1 cellular context compared by ENCODE assay signal in the genomic region with DNA sequence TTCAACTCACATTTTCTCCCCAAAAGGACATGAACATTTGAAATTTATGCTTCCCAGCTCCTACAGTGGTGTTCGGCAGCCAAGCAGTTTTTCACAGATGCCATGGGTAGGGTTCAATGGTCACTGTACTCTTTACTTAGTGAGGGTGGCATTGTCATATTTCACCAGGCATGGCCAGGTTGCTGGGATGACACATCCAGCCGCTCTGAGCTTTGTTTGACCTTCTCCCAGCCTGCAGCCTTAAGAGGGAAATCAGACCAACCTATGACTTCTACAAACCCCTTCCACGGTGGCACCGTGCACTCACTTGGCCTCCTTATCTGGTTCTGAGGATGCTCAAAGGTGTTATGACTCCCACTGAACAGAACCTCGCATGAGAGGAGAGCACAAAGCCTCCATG.
TF ChIP-seq lines count a peak whose summit lies in the region.

No MANE protein-coding gene starts in this region.

TF ChIP-seq in HepG2, 621 proteins besides CTCF, POLR2A, EP300 and RAD21 (continued from another document and continues in another):
- TF ChIP-seq, protein P1, sequence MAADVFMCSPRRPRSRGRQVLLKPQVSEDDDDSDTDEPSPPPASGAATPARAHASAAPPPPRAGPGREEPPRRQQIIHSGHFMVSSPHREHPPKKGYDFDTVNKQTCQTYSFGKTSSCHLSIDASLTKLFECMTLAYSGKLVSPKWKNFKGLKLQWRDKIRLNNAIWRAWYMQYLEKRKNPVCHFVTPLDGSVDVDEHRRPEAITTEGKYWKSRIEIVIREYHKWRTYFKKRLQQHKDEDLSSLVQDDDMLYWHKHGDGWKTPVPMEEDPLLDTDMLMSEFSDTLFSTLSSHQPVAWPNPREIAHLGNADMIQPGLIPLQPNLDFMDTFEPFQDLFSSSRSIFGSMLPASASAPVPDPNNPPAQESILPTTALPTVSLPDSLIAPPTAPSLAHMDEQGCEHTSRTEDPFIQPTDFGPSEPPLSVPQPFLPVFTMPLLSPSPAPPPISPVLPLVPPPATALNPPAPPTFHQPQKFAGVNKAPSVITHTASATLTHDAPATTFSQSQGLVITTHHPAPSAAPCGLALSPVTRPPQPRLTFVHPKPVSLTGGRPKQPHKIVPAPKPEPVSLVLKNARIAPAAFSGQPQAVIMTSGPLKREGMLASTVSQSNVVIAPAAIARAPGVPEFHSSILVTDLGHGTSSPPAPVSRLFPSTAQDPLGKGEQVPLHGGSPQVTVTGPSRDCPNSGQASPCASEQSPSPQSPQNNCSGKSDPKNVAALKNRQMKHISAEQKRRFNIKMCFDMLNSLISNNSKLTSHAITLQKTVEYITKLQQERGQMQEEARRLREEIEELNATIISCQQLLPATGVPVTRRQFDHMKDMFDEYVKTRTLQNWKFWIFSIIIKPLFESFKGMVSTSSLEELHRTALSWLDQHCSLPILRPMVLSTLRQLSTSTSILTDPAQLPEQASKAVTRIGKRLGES (CRISPR knock-in tag; IDR thresholded peaks at IDR 0.05; ENCODE audit: borderline replicate concordance): no peak
- TF ChIP-seq, protein P2, sequence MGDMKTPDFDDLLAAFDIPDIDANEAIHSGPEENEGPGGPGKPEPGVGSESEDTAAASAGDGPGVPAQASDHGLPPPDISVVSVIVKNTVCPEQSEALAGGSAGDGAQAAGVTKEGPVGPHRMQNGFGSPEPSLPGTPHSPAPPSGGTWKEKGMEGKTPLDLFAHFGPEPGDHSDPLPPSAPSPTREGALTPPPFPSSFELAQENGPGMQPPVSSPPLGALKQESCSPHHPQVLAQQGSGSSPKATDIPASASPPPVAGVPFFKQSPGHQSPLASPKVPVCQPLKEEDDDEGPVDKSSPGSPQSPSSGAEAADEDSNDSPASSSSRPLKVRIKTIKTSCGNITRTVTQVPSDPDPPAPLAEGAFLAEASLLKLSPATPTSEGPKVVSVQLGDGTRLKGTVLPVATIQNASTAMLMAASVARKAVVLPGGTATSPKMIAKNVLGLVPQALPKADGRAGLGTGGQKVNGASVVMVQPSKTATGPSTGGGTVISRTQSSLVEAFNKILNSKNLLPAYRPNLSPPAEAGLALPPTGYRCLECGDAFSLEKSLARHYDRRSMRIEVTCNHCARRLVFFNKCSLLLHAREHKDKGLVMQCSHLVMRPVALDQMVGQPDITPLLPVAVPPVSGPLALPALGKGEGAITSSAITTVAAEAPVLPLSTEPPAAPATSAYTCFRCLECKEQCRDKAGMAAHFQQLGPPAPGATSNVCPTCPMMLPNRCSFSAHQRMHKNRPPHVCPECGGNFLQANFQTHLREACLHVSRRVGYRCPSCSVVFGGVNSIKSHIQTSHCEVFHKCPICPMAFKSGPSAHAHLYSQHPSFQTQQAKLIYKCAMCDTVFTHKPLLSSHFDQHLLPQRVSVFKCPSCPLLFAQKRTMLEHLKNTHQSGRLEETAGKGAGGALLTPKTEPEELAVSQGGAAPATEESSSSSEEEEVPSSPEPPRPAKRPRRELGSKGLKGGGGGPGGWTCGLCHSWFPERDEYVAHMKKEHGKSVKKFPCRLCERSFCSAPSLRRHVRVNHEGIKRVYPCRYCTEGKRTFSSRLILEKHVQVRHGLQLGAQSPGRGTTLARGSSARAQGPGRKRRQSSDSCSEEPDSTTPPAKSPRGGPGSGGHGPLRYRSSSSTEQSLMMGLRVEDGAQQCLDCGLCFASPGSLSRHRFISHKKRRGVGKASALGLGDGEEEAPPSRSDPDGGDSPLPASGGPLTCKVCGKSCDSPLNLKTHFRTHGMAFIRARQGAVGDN (CRISPR knock-in tag; IDR thresholded peaks at IDR 0.05): peak; percentile 54
- no peak for TF ChIP-seq ZNF10 (CRISPR knock-in tag; IDR thresholded peaks at IDR 0.05; ENCODE audit: borderline replicate concordance, low read depth)
- no peak for TF ChIP-seq HHEX (CRISPR knock-in tag; IDR thresholded peaks at IDR 0.05)
- no peak; the same call in 1 of the 2 replicates for TF ChIP-seq SPEN (CRISPR knock-in tag; IDR thresholded peaks at IDR 0.05; ENCODE audit: low read depth)
- TF ChIP-seq NCOA5 (CRISPR knock-in tag; IDR thresholded peaks at IDR 0.05): no peak
- TF ChIP-seq ZNF33B (CRISPR knock-in tag; IDR thresholded peaks at IDR 0.05): no peak
- TF ChIP-seq, protein P3, sequence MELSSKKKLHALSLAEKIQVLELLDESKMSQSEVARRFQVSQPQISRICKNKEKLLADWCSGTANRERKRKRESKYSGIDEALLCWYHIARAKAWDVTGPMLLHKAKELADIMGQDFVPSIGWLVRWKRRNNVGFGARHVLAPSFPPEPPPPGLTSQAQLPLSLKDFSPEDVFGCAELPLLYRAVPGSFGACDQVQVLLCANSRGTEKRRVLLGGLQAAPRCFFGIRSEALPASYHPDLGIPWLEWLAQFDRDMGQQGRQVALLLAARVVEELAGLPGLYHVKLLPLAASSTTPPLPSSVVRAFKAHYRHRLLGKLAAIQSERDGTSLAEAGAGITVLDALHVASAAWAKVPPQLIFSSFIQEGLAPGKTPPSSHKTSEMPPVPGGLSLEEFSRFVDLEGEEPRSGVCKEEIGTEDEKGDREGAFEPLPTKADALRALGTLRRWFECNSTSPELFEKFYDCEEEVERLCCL (CRISPR knock-in tag; IDR thresholded peaks at IDR 0.05; ENCODE audit: borderline replicate concordance): no peak
- TF ChIP-seq ZNF468 (CRISPR knock-in tag; IDR thresholded peaks at IDR 0.05): no peak
- no peak for TF ChIP-seq U2AF1 (optimal IDR thresholded peaks at IDR 0.05; ENCODE audit: low read depth, low read length)
- no peak for TF ChIP-seq JUNB (CRISPR knock-in tag; IDR thresholded peaks at IDR 0.05; ENCODE audit: borderline replicate concordance)
- no peak for TF ChIP-seq ZFP36 (IDR thresholded peaks at IDR 0.05; ENCODE audit: borderline replicate concordance, low read depth, low read length, partially characterized antibody)
- TF ChIP-seq ZNF891 (CRISPR knock-in tag; IDR thresholded peaks at IDR 0.05): no peak
- TF ChIP-seq ZNF510 (CRISPR knock-in tag; IDR thresholded peaks at IDR 0.05; ENCODE audit: low read depth): no peak
- no peak for TF ChIP-seq MAZ (IDR thresholded peaks at IDR 0.05; ENCODE audit: borderline replicate concordance, low read depth, low read length)
- TF ChIP-seq MAZ (CRISPR knock-in tag; IDR thresholded peaks at IDR 0.05; ENCODE audit: low read depth): no peak
- no peak for TF ChIP-seq PRPF4 (IDR thresholded peaks at IDR 0.05; ENCODE audit: low read depth, low read length, poor library complexity, severe bottlenecking)
- TF ChIP-seq MXD4 (CRISPR knock-in tag; IDR thresholded peaks at IDR 0.05): 0 out of 2 replicates have a peak, but pooled peaks have one; percentile 32
- peak; percentile 74 for TF ChIP-seq RARA (CRISPR knock-in tag; IDR thresholded peaks at IDR 0.05)
- no peak for TF ChIP-seq FOXC1 (CRISPR knock-in tag; IDR thresholded peaks at IDR 0.05; ENCODE audit: borderline replicate concordance)
- TF ChIP-seq, protein P4, sequence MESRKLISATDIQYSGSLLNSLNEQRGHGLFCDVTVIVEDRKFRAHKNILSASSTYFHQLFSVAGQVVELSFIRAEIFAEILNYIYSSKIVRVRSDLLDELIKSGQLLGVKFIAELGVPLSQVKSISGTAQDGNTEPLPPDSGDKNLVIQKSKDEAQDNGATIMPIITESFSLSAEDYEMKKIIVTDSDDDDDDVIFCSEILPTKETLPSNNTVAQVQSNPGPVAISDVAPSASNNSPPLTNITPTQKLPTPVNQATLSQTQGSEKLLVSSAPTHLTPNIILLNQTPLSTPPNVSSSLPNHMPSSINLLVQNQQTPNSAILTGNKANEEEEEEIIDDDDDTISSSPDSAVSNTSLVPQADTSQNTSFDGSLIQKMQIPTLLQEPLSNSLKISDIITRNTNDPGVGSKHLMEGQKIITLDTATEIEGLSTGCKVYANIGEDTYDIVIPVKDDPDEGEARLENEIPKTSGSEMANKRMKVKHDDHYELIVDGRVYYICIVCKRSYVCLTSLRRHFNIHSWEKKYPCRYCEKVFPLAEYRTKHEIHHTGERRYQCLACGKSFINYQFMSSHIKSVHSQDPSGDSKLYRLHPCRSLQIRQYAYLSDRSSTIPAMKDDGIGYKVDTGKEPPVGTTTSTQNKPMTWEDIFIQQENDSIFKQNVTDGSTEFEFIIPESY (CRISPR knock-in tag; IDR thresholded peaks at IDR 0.05): no peak
- no peak for TF ChIP-seq DNMT3B (CRISPR knock-in tag; conservative IDR thresholded peaks at IDR 0.05)
- 0 out of 2 replicates have a peak, but pooled peaks have one; percentile 21 for TF ChIP-seq ELF3 (CRISPR knock-in tag; IDR thresholded peaks at IDR 0.05)
- TF ChIP-seq PHB2 (IDR thresholded peaks at IDR 0.05; ENCODE audit: partially characterized antibody): no peak
- no peak for TF ChIP-seq NCOA1 (CRISPR knock-in tag; IDR thresholded peaks at IDR 0.05)
- TF ChIP-seq REL (CRISPR knock-in tag; conservative IDR thresholded peaks at IDR 0.05): no peak
- peak; percentile 17 for TF ChIP-seq SKI (IDR thresholded peaks at IDR 0.05; ENCODE audit: partially characterized antibody)
- TF ChIP-seq, protein P5, sequence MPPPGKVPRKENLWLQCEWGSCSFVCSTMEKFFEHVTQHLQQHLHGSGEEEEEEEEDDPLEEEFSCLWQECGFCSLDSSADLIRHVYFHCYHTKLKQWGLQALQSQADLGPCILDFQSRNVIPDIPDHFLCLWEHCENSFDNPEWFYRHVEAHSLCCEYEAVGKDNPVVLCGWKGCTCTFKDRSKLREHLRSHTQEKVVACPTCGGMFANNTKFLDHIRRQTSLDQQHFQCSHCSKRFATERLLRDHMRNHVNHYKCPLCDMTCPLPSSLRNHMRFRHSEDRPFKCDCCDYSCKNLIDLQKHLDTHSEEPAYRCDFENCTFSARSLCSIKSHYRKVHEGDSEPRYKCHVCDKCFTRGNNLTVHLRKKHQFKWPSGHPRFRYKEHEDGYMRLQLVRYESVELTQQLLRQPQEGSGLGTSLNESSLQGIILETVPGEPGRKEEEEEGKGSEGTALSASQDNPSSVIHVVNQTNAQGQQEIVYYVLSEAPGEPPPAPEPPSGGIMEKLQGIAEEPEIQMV (CRISPR knock-in tag; IDR thresholded peaks at IDR 0.05; ENCODE audit: low read depth): no peak
- peak; percentile 72; the same call in 1 of the 2 replicates for TF ChIP-seq SOX5 (CRISPR knock-in tag; IDR thresholded peaks at IDR 0.05; ENCODE audit: borderline replicate concordance)
- no peak for TF ChIP-seq ATRX (CRISPR knock-in tag; IDR thresholded peaks at IDR 0.05; ENCODE audit: borderline replicate concordance)
- TF ChIP-seq, protein P6, sequence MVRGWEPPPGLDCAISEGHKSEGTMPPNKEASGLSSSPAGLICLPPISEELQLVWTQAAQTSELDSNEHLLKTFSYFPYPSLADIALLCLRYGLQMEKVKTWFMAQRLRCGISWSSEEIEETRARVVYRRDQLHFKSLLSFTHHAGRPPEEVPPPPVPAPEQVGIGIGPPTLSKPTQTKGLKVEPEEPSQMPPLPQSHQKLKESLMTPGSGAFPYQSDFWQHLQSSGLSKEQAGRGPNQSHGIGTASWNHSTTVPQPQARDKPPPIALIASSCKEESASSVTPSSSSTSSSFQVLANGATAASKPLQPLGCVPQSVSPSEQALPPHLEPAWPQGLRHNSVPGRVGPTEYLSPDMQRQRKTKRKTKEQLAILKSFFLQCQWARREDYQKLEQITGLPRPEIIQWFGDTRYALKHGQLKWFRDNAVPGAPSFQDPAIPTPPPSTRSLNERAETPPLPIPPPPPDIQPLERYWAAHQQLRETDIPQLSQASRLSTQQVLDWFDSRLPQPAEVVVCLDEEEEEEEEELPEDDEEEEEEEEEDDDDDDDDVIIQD (CRISPR knock-in tag; IDR thresholded peaks at IDR 0.05; ENCODE audit: low read depth): peak; percentile 87
- TF ChIP-seq SAP130 (CRISPR knock-in tag; IDR thresholded peaks at IDR 0.05; ENCODE audit: low read depth): peak; percentile 71
- TF ChIP-seq GLI4 (CRISPR knock-in tag; IDR thresholded peaks at IDR 0.05; ENCODE audit: borderline replicate concordance): no peak
- TF ChIP-seq MEIS1 (CRISPR knock-in tag; IDR thresholded peaks at IDR 0.05; ENCODE audit: borderline replicate concordance): 0 out of 2 replicates have a peak, but pooled peaks have one; percentile 28
- TF ChIP-seq ZNF124 (CRISPR knock-in tag; IDR thresholded peaks at IDR 0.05): 0 out of 2 replicates have a peak, but pooled peaks have one; percentile 37
- TF ChIP-seq HNRNPLL (IDR thresholded peaks at IDR 0.05; ENCODE audit: low read depth, low read length, poor library complexity, severe bottlenecking): no peak
- TF ChIP-seq KDM1A (CRISPR knock-in tag; IDR thresholded peaks at IDR 0.05): no peak
- TF ChIP-seq ZNF724P (CRISPR knock-in tag; IDR thresholded peaks at IDR 0.05; ENCODE audit: borderline replicate concordance): no peak
- TF ChIP-seq, protein P7, sequence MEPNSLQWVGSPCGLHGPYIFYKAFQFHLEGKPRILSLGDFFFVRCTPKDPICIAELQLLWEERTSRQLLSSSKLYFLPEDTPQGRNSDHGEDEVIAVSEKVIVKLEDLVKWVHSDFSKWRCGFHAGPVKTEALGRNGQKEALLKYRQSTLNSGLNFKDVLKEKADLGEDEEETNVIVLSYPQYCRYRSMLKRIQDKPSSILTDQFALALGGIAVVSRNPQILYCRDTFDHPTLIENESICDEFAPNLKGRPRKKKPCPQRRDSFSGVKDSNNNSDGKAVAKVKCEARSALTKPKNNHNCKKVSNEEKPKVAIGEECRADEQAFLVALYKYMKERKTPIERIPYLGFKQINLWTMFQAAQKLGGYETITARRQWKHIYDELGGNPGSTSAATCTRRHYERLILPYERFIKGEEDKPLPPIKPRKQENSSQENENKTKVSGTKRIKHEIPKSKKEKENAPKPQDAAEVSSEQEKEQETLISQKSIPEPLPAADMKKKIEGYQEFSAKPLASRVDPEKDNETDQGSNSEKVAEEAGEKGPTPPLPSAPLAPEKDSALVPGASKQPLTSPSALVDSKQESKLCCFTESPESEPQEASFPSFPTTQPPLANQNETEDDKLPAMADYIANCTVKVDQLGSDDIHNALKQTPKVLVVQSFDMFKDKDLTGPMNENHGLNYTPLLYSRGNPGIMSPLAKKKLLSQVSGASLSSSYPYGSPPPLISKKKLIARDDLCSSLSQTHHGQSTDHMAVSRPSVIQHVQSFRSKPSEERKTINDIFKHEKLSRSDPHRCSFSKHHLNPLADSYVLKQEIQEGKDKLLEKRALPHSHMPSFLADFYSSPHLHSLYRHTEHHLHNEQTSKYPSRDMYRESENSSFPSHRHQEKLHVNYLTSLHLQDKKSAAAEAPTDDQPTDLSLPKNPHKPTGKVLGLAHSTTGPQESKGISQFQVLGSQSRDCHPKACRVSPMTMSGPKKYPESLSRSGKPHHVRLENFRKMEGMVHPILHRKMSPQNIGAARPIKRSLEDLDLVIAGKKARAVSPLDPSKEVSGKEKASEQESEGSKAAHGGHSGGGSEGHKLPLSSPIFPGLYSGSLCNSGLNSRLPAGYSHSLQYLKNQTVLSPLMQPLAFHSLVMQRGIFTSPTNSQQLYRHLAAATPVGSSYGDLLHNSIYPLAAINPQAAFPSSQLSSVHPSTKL (CRISPR knock-in tag; IDR thresholded peaks at IDR 0.05): peak; percentile 90
- TF ChIP-seq RXRA (CRISPR knock-in tag; IDR thresholded peaks at IDR 0.05): peak; percentile 71; the same call in 1 of the 2 replicates
- no peak for TF ChIP-seq NFYB (CRISPR knock-in tag; IDR thresholded peaks at IDR 0.05)
- TF ChIP-seq ZNF839 (CRISPR knock-in tag; IDR thresholded peaks at IDR 0.05; ENCODE audit: borderline replicate concordance): no peak
- TF ChIP-seq NFRKB (IDR thresholded peaks at IDR 0.05): no peak
